Comparison of ENCODE assay signal across 15 cellular contexts in genomic region chr1:240145120-240145519, GRCh38. TPM values are rescaled to one million over a fixed set of nuclear protein-coding genes. Genes with fewer than 3 reads are reported as not detected.
DNase-seq lines count a peak whose midpoint lies in the region; ATAC-seq and TF ChIP-seq lines count a peak whose summit lies in the region.
"Had no signal": no experiment of that assay in that cellular context is flagged by ENCODE, and none has a peak within 500 bp of the region (broad histone marks: within the 10 kb centered on the region; RNA-seq: fewer than 3 reads in every experiment).

No MANE protein-coding gene starts in this region.

- H3K4me1 Mint-ChIP-seq in WTC11 (peaks cover 2% of the 10 kb centered on the region; the same call in 1 of the 2 replicates), glutamatergic neuron (ENCODE audit: low read depth, unreplicated experiment) (peaks cover 22% of the 10 kb centered on the region), nephron progenitor cell (peaks cover 4% of the 10 kb centered on the region)
- H3K4me1 Mint-ChIP-seq in activated CD4-positive, alpha-beta T cell treated with anti-CD3 and anti-CD28 coated beads, Interleukin-2, amount 10 ng/mL, durations not matched to agents 24 days and 14 days = no peaks in the 10 kb centered on the region
- H3K4me1 Mint-ChIP-seq: B cell had no signal

- DNase-seq in WTC11 (ENCODE audit: low spot score) (peak; percentile 12), glutamatergic neuron (no peak), nephron progenitor cell (peak; percentile 18), NCI-H2081 treated with DMSO at 0.1 percent for 48 hours (lab: John Stamatoyannopoulos, UW) (no peak), epidermal melanocyte (ENCODE audit: insufficient read length, low spot score) (no peak)
- no peak for DNase-seq in activated CD4-positive, alpha-beta T cell treated with anti-CD3 and anti-CD28 coated beads, Interleukin-2, amount 10 ng/mL, durations not matched to agents 24 days and 14 days
- DNase-seq: AML-193; Caco-2; Calu3; CD4-positive, alpha-beta T cell; CD8-positive, alpha-beta T cell; DMS79 treated with DMSO at 0.1 percent for 48 hours; GF-D8 had no signal

- H3K9me3 Mint-ChIP-seq in WTC11 = peaks cover 5% of the 10 kb centered on the region; the same call in 1 of the 2 replicates
- no peaks in the 10 kb centered on the region for H3K9me3 Mint-ChIP-seq in glutamatergic neuron (ENCODE audit: unreplicated experiment)
- H3K9me3 Mint-ChIP-seq in nephron progenitor cell = no peaks in the 10 kb centered on the region
- no peaks in the 10 kb centered on the region for H3K9me3 Mint-ChIP-seq in activated CD4-positive, alpha-beta T cell treated with anti-CD3 and anti-CD28 coated beads, Interleukin-2, amount 10 ng/mL, durations not matched to agents 24 days and 14 days
- H3K9me3 Mint-ChIP-seq: CD4-positive, alpha-beta T cell; CD8-positive, alpha-beta T cell had no signal

- H3K27me3 Mint-ChIP-seq in WTC11 (ENCODE audit: low read depth) (no peaks in the 10 kb centered on the region), glutamatergic neuron (ENCODE audit: unreplicated experiment) (peaks cover 3% of the 10 kb centered on the region), nephron progenitor cell (ENCODE audit: low read depth, poor library complexity) (peaks cover 6% of the 10 kb centered on the region)
- no peaks in the 10 kb centered on the region for H3K27me3 Mint-ChIP-seq in activated CD4-positive, alpha-beta T cell treated with anti-CD3 and anti-CD28 coated beads, Interleukin-2, amount 10 ng/mL, durations not matched to agents 24 days and 14 days
- H3K27me3 Mint-ChIP-seq: B cell; CD4-positive, alpha-beta T cell had no signal

- H3K27ac Mint-ChIP-seq in WTC11 (no peak overlapping the region), glutamatergic neuron (ENCODE audit: unreplicated experiment) (peak overlapping the region; percentile 33), nephron progenitor cell (no peak overlapping the region)
- H3K27ac Mint-ChIP-seq in activated CD4-positive, alpha-beta T cell treated with anti-CD3 and anti-CD28 coated beads, Interleukin-2, amount 10 ng/mL, durations not matched to agents 24 days and 14 days = no peak overlapping the region
- H3K27ac Mint-ChIP-seq: B cell; CD4-positive, alpha-beta T cell; CD8-positive, alpha-beta T cell had no signal

- POLR2A ChIA-PET in WTC11 (lab: Charles Lee) = no interaction called here

- no peak for ATAC-seq in WTC11
- ATAC-seq: A549; CD8-positive, alpha-beta T cell had no signal

- no peak for TF ChIP-seq CTCF in WTC11 (IDR thresholded peaks at IDR 0.05)
- no peak for TF ChIP-seq CTCF in glutamatergic neuron (IDR thresholded peaks at IDR 0.05; ENCODE audit: partially characterized antibody, unreplicated experiment)
- no peak for TF ChIP-seq CTCF in nephron progenitor cell (IDR thresholded peaks at IDR 0.05)

- intact Hi-C loops in activated CD4-positive, alpha-beta T cell treated with anti-CD3 and anti-CD28 coated beads, Interleukin-2, amount 10 ng/mL, durations not matched to agents 24 days and 14 days (cut with micrococcal nuclease) = no loop called here

- H3K4me3 Mint-ChIP-seq in WTC11 (no peak overlapping the region), glutamatergic neuron (ENCODE audit: unreplicated experiment) (no peak overlapping the region), nephron progenitor cell (no peak overlapping the region)
- H3K4me3 Mint-ChIP-seq in activated CD4-positive, alpha-beta T cell treated with anti-CD3 and anti-CD28 coated beads, Interleukin-2, amount 10 ng/mL, durations not matched to agents 24 days and 14 days = no peak overlapping the region
- H3K4me3 Mint-ChIP-seq: B cell; CD4-positive, alpha-beta T cell; CD8-positive, alpha-beta T cell had no signal

- no peaks in the 10 kb centered on the region for H3K36me3 Mint-ChIP-seq in WTC11
- H3K36me3 Mint-ChIP-seq in glutamatergic neuron (ENCODE audit: unreplicated experiment) = peaks cover 10% of the 10 kb centered on the region
- no peaks in the 10 kb centered on the region for H3K36me3 Mint-ChIP-seq in nephron progenitor cell (ENCODE audit: low read depth)
- no peaks in the 10 kb centered on the region for H3K36me3 Mint-ChIP-seq in activated CD4-positive, alpha-beta T cell treated with anti-CD3 and anti-CD28 coated beads, Interleukin-2, amount 10 ng/mL, durations not matched to agents 24 days and 14 days (ENCODE audit: low read depth)
- H3K36me3 Mint-ChIP-seq: CD8-positive, alpha-beta T cell had no signal

- CTCF ChIA-PET in WTC11 (lab: Charles Lee) = no interaction called here

TF ChIP-seq in WTC11, 78 proteins besides CTCF, POLR2A, EP300 and RAD21:
- TF ChIP-seq ZNF416 (CRISPR knock-in tag; IDR thresholded peaks at IDR 0.05) = no peak
- TF ChIP-seq ZNF317 (CRISPR knock-in tag; IDR thresholded peaks at IDR 0.05; ENCODE audit: borderline replicate concordance, low read depth) = no peak
- TF ChIP-seq ATF6 (CRISPR knock-in tag; IDR thresholded peaks at IDR 0.05) = no peak
- no peak for TF ChIP-seq TEAD4 (CRISPR knock-in tag; IDR thresholded peaks at IDR 0.05)
- no peak for TF ChIP-seq CDX4 (CRISPR knock-in tag; IDR thresholded peaks at IDR 0.05; ENCODE audit: borderline replicate concordance)
- no peak for TF ChIP-seq FOXJ3 (CRISPR knock-in tag; IDR thresholded peaks at IDR 0.05; ENCODE audit: borderline replicate concordance)
- no peak for TF ChIP-seq SMAD3 (CRISPR knock-in tag; IDR thresholded peaks at IDR 0.05; ENCODE audit: borderline replicate concordance)
- no peak for TF ChIP-seq ZBTB43 (CRISPR knock-in tag; IDR thresholded peaks at IDR 0.05)
- no peak for TF ChIP-seq ZNF396 (CRISPR knock-in tag; IDR thresholded peaks at IDR 0.05; ENCODE audit: borderline replicate concordance)

RNA-seq across cellular contexts. Expression of gene FMN2, which starts 53.4 kb away (rescaled TPM):
- 1.5 to 2.1 TPM (median 1.8 TPM) in 3 replicates for total RNA-seq in WTC11 (2021)
- 150 TPM for total RNA-seq in glutamatergic neuron (ENCODE audit: unreplicated experiment)
- total RNA-seq in activated CD4-positive, alpha-beta T cell treated with anti-CD3 and anti-CD28 coated beads, Interleukin-2, amount 10 ng/mL, durations not matched to agents 24 days and 14 days = not detected in 2 replicates
- total RNA-seq: B cell; Caco-2; CD4-positive, alpha-beta T cell; CD8-positive, alpha-beta T cell had no signal

Comparison
In these comparisons a context has a peak if more than half of its experiments do, and no peak if none do; other contexts are left out.
1. DNase-seq: peak in WTC11 (single experiment) and nephron progenitor cell (single experiment); none in glutamatergic neuron (single experiment), NCI-H2081 treated with DMSO at 0.1 percent for 48 hours (single experiment), activated CD4-positive, alpha-beta T cell treated with anti-CD3 and anti-CD28 coated beads, Interleukin-2, amount 10 ng/mL, durations not matched to agents 24 days and 14 days (single experiment) and epidermal melanocyte (single experiment).
2. RNA of gene FMN2, which starts 53.4 kb away (total RNA-seq): 150 TPM in glutamatergic neuron (single experiment); 1.5 to 2.1 TPM in WTC11 and not detected in activated CD4-positive, alpha-beta T cell treated with anti-CD3 and anti-CD28 coated beads, Interleukin-2, amount 10 ng/mL, durations not matched to agents 24 days and 14 days; every median in the first group is over 10 times any median in the second.